In genomic region chr6:12102350-12102749, GRCh38 we compare ENCODE assay signal across 1 cellular context.
TF ChIP-seq lines count a peak whose summit lies in the region.

No MANE protein-coding gene starts in this region.

TF ChIP-seq in GM12878, 131 proteins besides CTCF, POLR2A, EP300 and RAD21 (continued from another document):
- TF ChIP-seq IRF5 (IDR thresholded peaks at IDR 0.05; ENCODE audit: borderline replicate concordance) (no peak), POLR2AphosphoS2 (IDR thresholded peaks at IDR 0.05; ENCODE audit: low read depth, low read length) (no peak), LARP7 (IDR thresholded peaks at IDR 0.05) (no peak), SREBF2 (IDR thresholded peaks at IDR 0.05; ENCODE audit: low read length) (no peak), ZNF217 (IDR thresholded peaks at IDR 0.05) (no peak), NFXL1 (IDR thresholded peaks at IDR 0.05; ENCODE audit: borderline replicate concordance) (no peak), BACH1 (IDR thresholded peaks at IDR 0.05; ENCODE audit: borderline replicate concordance) (no peak), E2F4 (IDR thresholded peaks at IDR 0.05; ENCODE audit: low read depth, low read length) (no peak), NFIC (IDR thresholded peaks at IDR 0.05; ENCODE audit: low read depth, low read length) (no peak)
